Comparison of ENCODE assay signal across 1 cellular context in genomic region chr20:25057234-25058050, GRCh38.
TF ChIP-seq lines count a peak whose summit lies in the region.

No MANE protein-coding gene starts in this region.

TF ChIP-seq in HepG2, 621 proteins besides CTCF, POLR2A, EP300 and RAD21 (continued from another document and continues in another):
- TF ChIP-seq TERF1 (CRISPR knock-in tag; IDR thresholded peaks at IDR 0.05) (no peak), HMGA1 (CRISPR knock-in tag; conservative IDR thresholded peaks at IDR 0.05) (no peak), ATF2 (CRISPR knock-in tag; IDR thresholded peaks at IDR 0.05) (peak; percentile 65; the same call in 1 of the 2 replicates), XRCC5 (optimal IDR thresholded peaks at IDR 0.05; ENCODE audit: low read length) (peak; percentile 83), ZNF451 (CRISPR knock-in tag; IDR thresholded peaks at IDR 0.05) (no peak; the same call in 1 of the 2 replicates), NFE2 (CRISPR knock-in tag; IDR thresholded peaks at IDR 0.05) (no peak), SIX1 (CRISPR knock-in tag; IDR thresholded peaks at IDR 0.05; ENCODE audit: borderline replicate concordance) (no peak), GATA4 (IDR thresholded peaks at IDR 0.05; ENCODE audit: borderline replicate concordance, low read depth) (0 out of 2 replicates have a peak, but pooled peaks have one; percentile 16), ZNF468 (CRISPR knock-in tag; IDR thresholded peaks at IDR 0.05) (no peak), ZSCAN30 (CRISPR knock-in tag; IDR thresholded peaks at IDR 0.05) (0 out of 2 replicates have a peak, but pooled peaks have one; percentile 70), RNF219 (CRISPR knock-in tag; IDR thresholded peaks at IDR 0.05) (no peak), ADNP (CRISPR knock-in tag; IDR thresholded peaks at IDR 0.05) (no peak), NRL (CRISPR knock-in tag; IDR thresholded peaks at IDR 0.05; ENCODE audit: borderline replicate concordance) (0 out of 2 replicates have a peak, but pooled peaks have one; percentile 13), ZNF460 (CRISPR knock-in tag; IDR thresholded peaks at IDR 0.05; ENCODE audit: borderline replicate concordance) (no peak), ZKSCAN5 (CRISPR knock-in tag; IDR thresholded peaks at IDR 0.05) (no peak), CREM (IDR thresholded peaks at IDR 0.05) (no peak), CREM (CRISPR knock-in tag; IDR thresholded peaks at IDR 0.05) (no peak), ZNF772 (CRISPR knock-in tag; IDR thresholded peaks at IDR 0.05) (peak; percentile 83; the same call in 1 of the 2 replicates), ZNF674 (CRISPR knock-in tag; IDR thresholded peaks at IDR 0.05; ENCODE audit: low read depth) (0 out of 2 replicates have a peak, but pooled peaks have one; percentile 79), MAFK (conservative IDR thresholded peaks at IDR 0.05 in 1 of 2, IDR thresholded peaks at IDR 0.05 in 1 of 2; ENCODE audit: low read length in 2 of 2) (no peak), HDAC2 (CRISPR knock-in tag; IDR thresholded peaks at IDR 0.05) (peak; percentile 27; the same call in 1 of the 2 replicates), ZNF275 (CRISPR knock-in tag; IDR thresholded peaks at IDR 0.05; ENCODE audit: borderline replicate concordance) (peak; percentile 26; the same call in 1 of the 2 replicates), FOSL2 (CRISPR knock-in tag; IDR thresholded peaks at IDR 0.05) (no peak; the same call in 1 of the 2 replicates), ZNF230 (CRISPR knock-in tag; IDR thresholded peaks at IDR 0.05) (peak; percentile 82; the same call in 1 of the 2 replicates), U2AF2 (IDR thresholded peaks at IDR 0.05; ENCODE audit: low read depth, low read length) (no peak), STAG1 (CRISPR knock-in tag; IDR thresholded peaks at IDR 0.05) (no peak; the same call in 1 of the 2 replicates), NFIB (CRISPR knock-in tag; IDR thresholded peaks at IDR 0.05; ENCODE audit: borderline replicate concordance) (no peak), NFYB (CRISPR knock-in tag; IDR thresholded peaks at IDR 0.05) (no peak), ZNF225 (CRISPR knock-in tag; IDR thresholded peaks at IDR 0.05) (no peak; the same call in 1 of the 2 replicates), KAT2B (IDR thresholded peaks at IDR 0.05; ENCODE audit: borderline replicate concordance, low read depth, low read length) (no peak), ZNF274 (CRISPR knock-in tag; IDR thresholded peaks at IDR 0.05) (no peak), HES4 (CRISPR knock-in tag; IDR thresholded peaks at IDR 0.05; ENCODE audit: borderline replicate concordance) (no peak), ZNF816 (CRISPR knock-in tag; IDR thresholded peaks at IDR 0.05; ENCODE audit: borderline replicate concordance) (no peak)
- TF ChIP-seq, protein P1, sequence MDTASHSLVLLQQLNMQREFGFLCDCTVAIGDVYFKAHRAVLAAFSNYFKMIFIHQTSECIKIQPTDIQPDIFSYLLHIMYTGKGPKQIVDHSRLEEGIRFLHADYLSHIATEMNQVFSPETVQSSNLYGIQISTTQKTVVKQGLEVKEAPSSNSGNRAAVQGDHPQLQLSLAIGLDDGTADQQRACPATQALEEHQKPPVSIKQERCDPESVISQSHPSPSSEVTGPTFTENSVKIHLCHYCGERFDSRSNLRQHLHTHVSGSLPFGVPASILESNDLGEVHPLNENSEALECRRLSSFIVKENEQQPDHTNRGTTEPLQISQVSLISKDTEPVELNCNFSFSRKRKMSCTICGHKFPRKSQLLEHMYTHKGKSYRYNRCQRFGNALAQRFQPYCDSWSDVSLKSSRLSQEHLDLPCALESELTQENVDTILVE (CRISPR knock-in tag; IDR thresholded peaks at IDR 0.05), result peak; percentile 82; the same call in 1 of the 2 replicates
- TF ChIP-seq, protein P2, sequence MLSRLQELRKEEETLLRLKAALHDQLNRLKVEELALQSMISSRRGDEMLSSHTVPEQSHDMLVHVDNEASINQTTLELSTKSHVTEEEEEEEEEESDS (CRISPR knock-in tag; IDR thresholded peaks at IDR 0.05; ENCODE audit: borderline replicate concordance), result no peak
- TF ChIP-seq, protein P3, sequence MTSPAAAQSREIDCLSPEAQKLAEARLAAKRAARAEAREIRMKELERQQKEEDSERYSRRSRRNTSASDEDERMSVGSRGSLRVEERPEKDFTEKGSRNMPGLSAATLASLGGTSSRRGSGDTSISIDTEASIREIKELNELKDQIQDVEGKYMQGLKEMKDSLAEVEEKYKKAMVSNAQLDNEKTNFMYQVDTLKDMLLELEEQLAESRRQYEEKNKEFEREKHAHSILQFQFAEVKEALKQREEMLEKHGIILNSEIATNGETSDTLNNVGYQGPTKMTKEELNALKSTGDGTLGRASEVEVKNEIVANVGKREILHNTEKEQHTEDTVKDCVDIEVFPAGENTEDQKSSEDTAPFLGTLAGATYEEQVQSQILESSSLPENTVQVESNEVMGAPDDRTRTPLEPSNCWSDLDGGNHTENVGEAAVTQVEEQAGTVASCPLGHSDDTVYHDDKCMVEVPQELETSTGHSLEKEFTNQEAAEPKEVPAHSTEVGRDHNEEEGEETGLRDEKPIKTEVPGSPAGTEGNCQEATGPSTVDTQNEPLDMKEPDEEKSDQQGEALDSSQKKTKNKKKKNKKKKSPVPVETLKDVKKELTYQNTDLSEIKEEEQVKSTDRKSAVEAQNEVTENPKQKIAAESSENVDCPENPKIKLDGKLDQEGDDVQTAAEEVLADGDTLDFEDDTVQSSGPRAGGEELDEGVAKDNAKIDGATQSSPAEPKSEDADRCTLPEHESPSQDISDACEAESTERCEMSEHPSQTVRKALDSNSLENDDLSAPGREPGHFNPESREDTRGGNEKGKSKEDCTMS (CRISPR knock-in tag; conservative IDR thresholded peaks at IDR 0.05), result no peak
- TF ChIP-seq, protein P4, sequence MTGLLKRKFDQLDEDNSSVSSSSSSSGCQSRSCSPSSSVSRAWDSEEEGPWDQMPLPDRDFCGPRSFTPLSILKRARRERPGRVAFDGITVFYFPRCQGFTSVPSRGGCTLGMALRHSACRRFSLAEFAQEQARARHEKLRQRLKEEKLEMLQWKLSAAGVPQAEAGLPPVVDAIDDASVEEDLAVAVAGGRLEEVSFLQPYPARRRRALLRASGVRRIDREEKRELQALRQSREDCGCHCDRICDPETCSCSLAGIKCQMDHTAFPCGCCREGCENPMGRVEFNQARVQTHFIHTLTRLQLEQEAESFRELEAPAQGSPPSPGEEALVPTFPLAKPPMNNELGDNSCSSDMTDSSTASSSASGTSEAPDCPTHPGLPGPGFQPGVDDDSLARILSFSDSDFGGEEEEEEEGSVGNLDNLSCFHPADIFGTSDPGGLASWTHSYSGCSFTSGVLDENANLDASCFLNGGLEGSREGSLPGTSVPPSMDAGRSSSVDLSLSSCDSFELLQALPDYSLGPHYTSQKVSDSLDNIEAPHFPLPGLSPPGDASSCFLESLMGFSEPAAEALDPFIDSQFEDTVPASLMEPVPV (CRISPR knock-in tag; IDR thresholded peaks at IDR 0.05), result peak; percentile 89; the same call in 1 of the 2 replicates
- TF ChIP-seq, protein P5, sequence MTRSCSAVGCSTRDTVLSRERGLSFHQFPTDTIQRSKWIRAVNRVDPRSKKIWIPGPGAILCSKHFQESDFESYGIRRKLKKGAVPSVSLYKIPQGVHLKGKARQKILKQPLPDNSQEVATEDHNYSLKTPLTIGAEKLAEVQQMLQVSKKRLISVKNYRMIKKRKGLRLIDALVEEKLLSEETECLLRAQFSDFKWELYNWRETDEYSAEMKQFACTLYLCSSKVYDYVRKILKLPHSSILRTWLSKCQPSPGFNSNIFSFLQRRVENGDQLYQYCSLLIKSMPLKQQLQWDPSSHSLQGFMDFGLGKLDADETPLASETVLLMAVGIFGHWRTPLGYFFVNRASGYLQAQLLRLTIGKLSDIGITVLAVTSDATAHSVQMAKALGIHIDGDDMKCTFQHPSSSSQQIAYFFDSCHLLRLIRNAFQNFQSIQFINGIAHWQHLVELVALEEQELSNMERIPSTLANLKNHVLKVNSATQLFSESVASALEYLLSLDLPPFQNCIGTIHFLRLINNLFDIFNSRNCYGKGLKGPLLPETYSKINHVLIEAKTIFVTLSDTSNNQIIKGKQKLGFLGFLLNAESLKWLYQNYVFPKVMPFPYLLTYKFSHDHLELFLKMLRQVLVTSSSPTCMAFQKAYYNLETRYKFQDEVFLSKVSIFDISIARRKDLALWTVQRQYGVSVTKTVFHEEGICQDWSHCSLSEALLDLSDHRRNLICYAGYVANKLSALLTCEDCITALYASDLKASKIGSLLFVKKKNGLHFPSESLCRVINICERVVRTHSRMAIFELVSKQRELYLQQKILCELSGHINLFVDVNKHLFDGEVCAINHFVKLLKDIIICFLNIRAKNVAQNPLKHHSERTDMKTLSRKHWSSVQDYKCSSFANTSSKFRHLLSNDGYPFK (CRISPR knock-in tag; IDR thresholded peaks at IDR 0.05; ENCODE audit: borderline replicate concordance), result no peak
- TF ChIP-seq, protein P6, sequence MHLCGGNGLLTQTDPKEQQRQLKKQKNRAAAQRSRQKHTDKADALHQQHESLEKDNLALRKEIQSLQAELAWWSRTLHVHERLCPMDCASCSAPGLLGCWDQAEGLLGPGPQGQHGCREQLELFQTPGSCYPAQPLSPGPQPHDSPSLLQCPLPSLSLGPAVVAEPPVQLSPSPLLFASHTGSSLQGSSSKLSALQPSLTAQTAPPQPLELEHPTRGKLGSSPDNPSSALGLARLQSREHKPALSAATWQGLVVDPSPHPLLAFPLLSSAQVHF (CRISPR knock-in tag; IDR thresholded peaks at IDR 0.05), result 0 out of 2 replicates have a peak, but pooled peaks have one; percentile 18
- TF ChIP-seq, protein P7, sequence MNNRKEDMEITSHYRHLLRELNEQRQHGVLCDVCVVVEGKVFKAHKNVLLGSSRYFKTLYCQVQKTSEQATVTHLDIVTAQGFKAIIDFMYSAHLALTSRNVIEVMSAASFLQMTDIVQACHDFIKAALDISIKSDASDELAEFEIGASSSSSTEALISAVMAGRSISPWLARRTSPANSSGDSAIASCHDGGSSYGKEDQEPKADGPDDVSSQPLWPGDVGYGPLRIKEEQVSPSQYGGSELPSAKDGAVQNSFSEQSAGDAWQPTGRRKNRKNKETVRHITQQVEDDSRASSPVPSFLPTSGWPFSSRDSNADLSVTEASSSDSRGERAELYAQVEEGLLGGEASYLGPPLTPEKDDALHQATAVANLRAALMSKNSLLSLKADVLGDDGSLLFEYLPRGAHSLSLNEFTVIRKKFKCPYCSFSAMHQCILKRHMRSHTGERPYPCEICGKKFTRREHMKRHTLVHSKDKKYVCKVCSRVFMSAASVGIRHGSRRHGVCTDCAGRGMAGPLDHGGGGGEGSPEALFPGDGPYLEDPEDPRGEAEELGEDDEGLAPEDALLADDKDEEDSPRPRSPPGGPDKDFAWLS (CRISPR knock-in tag; IDR thresholded peaks at IDR 0.05; ENCODE audit: borderline replicate concordance), result no peak
- TF ChIP-seq, protein P8, sequence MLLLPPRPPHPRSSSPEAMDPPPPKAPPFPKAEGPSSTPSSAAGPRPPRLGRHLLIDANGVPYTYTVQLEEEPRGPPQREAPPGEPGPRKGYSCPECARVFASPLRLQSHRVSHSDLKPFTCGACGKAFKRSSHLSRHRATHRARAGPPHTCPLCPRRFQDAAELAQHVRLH (CRISPR knock-in tag; IDR thresholded peaks at IDR 0.05; ENCODE audit: borderline replicate concordance, low read depth), result no peak; the same call in 1 of the 2 replicates
